ENCODE assay signal across 9 cellular contexts in genomic region chr9:29212590-29213373, GRCh38. TPM values are rescaled to one million over a fixed set of nuclear protein-coding genes. Genes with fewer than 3 reads are reported as not detected.
DNase-seq lines count a peak whose midpoint lies in the region; ATAC-seq and TF ChIP-seq lines count a peak whose summit lies in the region.
"Had no signal": no experiment of that assay in that cellular context is flagged by ENCODE, and none has a peak within 500 bp of the region (broad histone marks: within the 10 kb centered on the region; RNA-seq: fewer than 3 reads in every experiment).

No MANE protein-coding gene starts in this region.

- peak; percentile 23 for ATAC-seq in GM18498 (IDR thresholded peaks at IDR 0.05; ENCODE audit: unreplicated experiment)

- in situ Hi-C loops in mammary epithelial cell (cut with MboI; ENCODE audit: low sequenced_read_pairs in 2 of 2), result loop anchor here (10.0 to 25.0 kb wide), 2 partner anchors 438 to 450 kb away; no protein-coding TSS in a partner anchor

- peak; percentile 12 for DNase-seq in NCI-H128 (lab: John Stamatoyannopoulos, UW; ENCODE audit: unreplicated experiment)
- DNase-seq in mammary epithelial cell, result peak; percentile 52
- DNase-seq in GDM1 (lab: John Stamatoyannopoulos, UW), result no peak
- DNase-seq in activated CD4-positive, alpha-beta T cell treated with anti-CD3 and anti-CD28 coated beads for 1 hour, result no peak
- no peak for DNase-seq in activated CD4-positive, CD25-positive, alpha-beta regulatory T cell treated with anti-CD3 and anti-CD28 coated beads, Interleukin-2, amount 50 U/mL, for 72 hours
- DNase-seq in substantia nigra (lab: John Stamatoyannopoulos, UW), result no peak

- H3K4me1 ChIP-seq in mammary epithelial cell (ENCODE audit: insufficient read depth, low read length) (peaks cover 20% of the 10 kb centered on the region), muscle layer of duodenum (ENCODE audit: control insufficient read depth in 1 of 2, insufficient read depth in 2 of 2, low read length in 2 of 2) (peaks cover 0 to 29% of the 10 kb centered on the region in 2 donors)

- peaks cover 5% of the 10 kb centered on the region for H3K27me3 ChIP-seq in mammary epithelial cell (ENCODE audit: insufficient read depth, low read length)
- peaks cover 32% of the 10 kb centered on the region for H3K27me3 ChIP-seq in muscle layer of duodenum (ENCODE audit: low read depth, low read length)

- CTCF ChIA-PET in mammary epithelial cell (lab: Charles Lee; ENCODE audit: low non-redundant PET), result no interaction called here

- peak overlapping the region; percentile 66 to 98 (median 71) for H3K4me3 ChIP-seq in mammary epithelial cell (replicated peaks in 1 of 3; ENCODE audit: insufficient read depth in 1 of 3, low read depth in 2 of 3, low read length in 3 of 3)
- peak overlapping the region; percentile 47 to 62 for H3K4me3 ChIP-seq in muscle layer of duodenum (ENCODE audit: low read depth in 1 of 2, low read length in 2 of 2)

- H3K27ac ChIP-seq in mammary epithelial cell (ENCODE audit: insufficient read depth, low read depth, low read length) (peak overlapping the region; percentile 44), muscle layer of duodenum (ENCODE audit: low read length) (no peak overlapping the region), substantia nigra (ENCODE audit: low read depth, low read length, poor library complexity, severe bottlenecking) (no peak overlapping the region)

- H3K9me3 ChIP-seq in mammary epithelial cell (replicated peaks; ENCODE audit: insufficient read depth, low read length), result no peaks in the 10 kb centered on the region
- no peaks in the 10 kb centered on the region for H3K9me3 ChIP-seq in muscle layer of duodenum (ENCODE audit: control insufficient read depth in 1 of 2, low read length in 2 of 2)

- peak in 1 of 2 donors; percentile 3 for TF ChIP-seq CTCF in mammary epithelial cell (conservative IDR thresholded peaks at IDR 0.05 in 1 of 2, IDR thresholded peaks at IDR 0.05 in 1 of 2; ENCODE audit: extremely low read depth in 1 of 2, insufficient read depth in 1 of 2, low read depth in 1 of 2, low read length in 2 of 2)

- intact Hi-C loops in mammary epithelial cell (cut with micrococcal nuclease), result loop anchor here (2.0 to 10.0 kb wide), 8 partner anchors 120 to 1640 kb away; partner anchors contain the start of gene C9orf72

- H3K4me2 ChIP-seq in mammary epithelial cell (ENCODE audit: insufficient read depth, low read depth, low read length), result peak overlapping the region; percentile 90

- WGBS in mammary epithelial cell (ENCODE audit: low coverage, missing lambda C conversion rate), result 0% methylated on average over 31 of the region's 33 CpGs

- peaks cover 32% of the 10 kb centered on the region for H3K79me2 ChIP-seq in mammary epithelial cell (ENCODE audit: insufficient read depth, low read length)

- peak overlapping the region; percentile 100 for H2AFZ ChIP-seq in mammary epithelial cell (ENCODE audit: low read depth, low read length)

- dilution Hi-C loops in mammary epithelial cell (cut with HindIII; ENCODE audit: low sequenced_read_pairs), result no loop called here

- H3K36me3 ChIP-seq in mammary epithelial cell (ENCODE audit: insufficient read depth, low read length) (no peaks in the 10 kb centered on the region), muscle layer of duodenum (ENCODE audit: control insufficient read depth in 1 of 2, insufficient read depth in 2 of 2, low read length in 2 of 2) (no peaks in the 10 kb centered on the region)

- no peaks in the 10 kb centered on the region for H4K20me1 ChIP-seq in mammary epithelial cell (ENCODE audit: insufficient read depth, low read length)

- H3K9ac ChIP-seq in mammary epithelial cell (ENCODE audit: insufficient read depth, low read length), result peak overlapping the region; percentile 79

- BruUV-seq in mammary epithelial cell (replicated peaks; lab: Mats Ljungman, UMichigan), result no TSS peak

RNA-seq across cellular contexts. Expression of gene LINGO2, which starts 0.6 kb away (rescaled TPM):
- total RNA-seq in mammary epithelial cell, result 10 to 100 TPM in 1 of 2 donors, 1 to 10 TPM in 1; 2.2 to 23.0 TPM
- polyA plus RNA-seq in mammary epithelial cell, result 3.1 TPM
- 4.2 TPM for polyA minus RNA-seq in mammary epithelial cell
- total RNA-seq: fibroblast of lung had no signal
- polyA plus RNA-seq: fibroblast of lung had no signal

Comparison
In these comparisons a context has a peak if more than half of its experiments do, and no peak if none do; other contexts are left out.
1. DNase-seq: peak in NCI-H128 (single experiment) and mammary epithelial cell (single experiment); none in GDM1 (single experiment), activated CD4-positive, alpha-beta T cell treated with anti-CD3 and anti-CD28 coated beads for 1 hour (single experiment), activated CD4-positive, CD25-positive, alpha-beta regulatory T cell treated with anti-CD3 and anti-CD28 coated beads, Interleukin-2, amount 50 U/mL, for 72 hours (single experiment) and substantia nigra (0 of 49).